ENCODE assay signal across 1 cellular context in the genomic region with DNA sequence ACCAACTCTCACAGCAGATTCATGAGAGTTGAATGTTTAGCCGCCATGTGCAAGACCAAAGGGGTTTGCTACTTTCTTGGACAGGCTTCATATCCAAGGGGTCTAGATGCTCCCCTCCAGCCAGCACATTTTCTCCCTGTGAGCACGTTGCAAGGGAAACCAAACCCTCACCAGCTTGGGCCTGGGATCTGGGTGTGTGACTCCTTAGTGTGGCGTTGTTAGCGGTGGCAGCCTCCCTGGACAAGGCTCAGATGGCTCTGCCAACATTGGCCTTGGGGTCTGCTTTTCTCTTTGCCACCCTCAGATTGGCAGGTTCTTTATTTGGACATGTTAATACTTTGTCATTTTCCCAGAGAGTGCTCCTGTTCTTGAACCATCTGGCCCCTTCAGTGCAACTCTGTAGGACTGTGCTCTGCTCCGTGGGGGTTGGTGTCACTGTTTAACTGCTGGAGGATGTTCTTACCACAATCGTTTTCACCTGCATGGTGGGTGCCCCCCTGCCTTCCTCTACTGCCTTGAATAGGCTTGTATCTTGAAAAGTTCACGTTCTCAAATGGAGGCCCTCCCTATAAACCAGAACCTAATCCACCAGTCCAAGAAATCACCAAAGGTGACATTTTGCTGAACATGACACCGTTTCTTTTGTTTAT.
TF ChIP-seq lines count a peak whose summit lies in the region.

No MANE protein-coding gene starts in this region.

TF ChIP-seq in WTC11, 78 proteins besides CTCF, POLR2A, EP300 and RAD21 (continued from another document):
- TF ChIP-seq RELA (CRISPR knock-in tag; IDR thresholded peaks at IDR 0.05; ENCODE audit: borderline replicate concordance) (no peak), TCF7 (CRISPR knock-in tag; IDR thresholded peaks at IDR 0.05; ENCODE audit: low read depth) (no peak), OVOL2 (CRISPR knock-in tag; IDR thresholded peaks at IDR 0.05; ENCODE audit: borderline replicate concordance) (no peak), TEAD4 (CRISPR knock-in tag; IDR thresholded peaks at IDR 0.05) (no peak), NR2C2 (CRISPR knock-in tag; IDR thresholded peaks at IDR 0.05) (no peak), ZNF232 (CRISPR knock-in tag; IDR thresholded peaks at IDR 0.05) (no peak), FOXP1 (CRISPR knock-in tag; IDR thresholded peaks at IDR 0.05; ENCODE audit: borderline replicate concordance) (no peak), SMAD4 (CRISPR knock-in tag; IDR thresholded peaks at IDR 0.05) (no peak)
- TF ChIP-seq, protein P1, sequence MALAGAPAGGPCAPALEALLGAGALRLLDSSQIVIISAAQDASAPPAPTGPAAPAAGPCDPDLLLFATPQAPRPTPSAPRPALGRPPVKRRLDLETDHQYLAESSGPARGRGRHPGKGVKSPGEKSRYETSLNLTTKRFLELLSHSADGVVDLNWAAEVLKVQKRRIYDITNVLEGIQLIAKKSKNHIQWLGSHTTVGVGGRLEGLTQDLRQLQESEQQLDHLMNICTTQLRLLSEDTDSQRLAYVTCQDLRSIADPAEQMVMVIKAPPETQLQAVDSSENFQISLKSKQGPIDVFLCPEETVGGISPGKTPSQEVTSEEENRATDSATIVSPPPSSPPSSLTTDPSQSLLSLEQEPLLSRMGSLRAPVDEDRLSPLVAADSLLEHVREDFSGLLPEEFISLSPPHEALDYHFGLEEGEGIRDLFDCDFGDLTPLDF (CRISPR knock-in tag; IDR thresholded peaks at IDR 0.05) = no peak
- TF ChIP-seq, protein P2, sequence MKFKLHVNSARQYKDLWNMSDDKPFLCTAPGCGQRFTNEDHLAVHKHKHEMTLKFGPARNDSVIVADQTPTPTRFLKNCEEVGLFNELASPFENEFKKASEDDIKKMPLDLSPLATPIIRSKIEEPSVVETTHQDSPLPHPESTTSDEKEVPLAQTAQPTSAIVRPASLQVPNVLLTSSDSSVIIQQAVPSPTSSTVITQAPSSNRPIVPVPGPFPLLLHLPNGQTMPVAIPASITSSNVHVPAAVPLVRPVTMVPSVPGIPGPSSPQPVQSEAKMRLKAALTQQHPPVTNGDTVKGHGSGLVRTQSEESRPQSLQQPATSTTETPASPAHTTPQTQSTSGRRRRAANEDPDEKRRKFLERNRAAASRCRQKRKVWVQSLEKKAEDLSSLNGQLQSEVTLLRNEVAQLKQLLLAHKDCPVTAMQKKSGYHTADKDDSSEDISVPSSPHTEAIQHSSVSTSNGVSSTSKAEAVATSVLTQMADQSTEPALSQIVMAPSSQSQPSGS (CRISPR knock-in tag; IDR thresholded peaks at IDR 0.05; ENCODE audit: borderline replicate concordance, low read depth) = no peak
TF ChIP-seq in WTC11: peak in this region for 0.
